1 cellular context compared by ENCODE assay signal in genomic region chr11:128884703-128885338, GRCh38.
TF ChIP-seq lines count a peak whose summit lies in the region.

No MANE protein-coding gene starts in this region.

TF ChIP-seq in HepG2, 621 proteins besides CTCF, POLR2A, EP300 and RAD21:
- TF ChIP-seq STAG1 (CRISPR knock-in tag; IDR thresholded peaks at IDR 0.05) (peak; percentile 84), XRCC5 (optimal IDR thresholded peaks at IDR 0.05; ENCODE audit: low read length) (no peak), SOX6 (IDR thresholded peaks at IDR 0.05) (no peak), SOX6 (CRISPR knock-in tag; IDR thresholded peaks at IDR 0.05) (0 out of 2 replicates have a peak, but pooled peaks have one; percentile 15), ZIK1 (CRISPR knock-in tag; IDR thresholded peaks at IDR 0.05; ENCODE audit: borderline replicate concordance, low read depth) (no peak), SMC3 (IDR thresholded peaks at IDR 0.05; ENCODE audit: low read length) (peak; percentile 77)
